ENCODE assay signal across 8 cellular contexts in the genomic region with DNA sequence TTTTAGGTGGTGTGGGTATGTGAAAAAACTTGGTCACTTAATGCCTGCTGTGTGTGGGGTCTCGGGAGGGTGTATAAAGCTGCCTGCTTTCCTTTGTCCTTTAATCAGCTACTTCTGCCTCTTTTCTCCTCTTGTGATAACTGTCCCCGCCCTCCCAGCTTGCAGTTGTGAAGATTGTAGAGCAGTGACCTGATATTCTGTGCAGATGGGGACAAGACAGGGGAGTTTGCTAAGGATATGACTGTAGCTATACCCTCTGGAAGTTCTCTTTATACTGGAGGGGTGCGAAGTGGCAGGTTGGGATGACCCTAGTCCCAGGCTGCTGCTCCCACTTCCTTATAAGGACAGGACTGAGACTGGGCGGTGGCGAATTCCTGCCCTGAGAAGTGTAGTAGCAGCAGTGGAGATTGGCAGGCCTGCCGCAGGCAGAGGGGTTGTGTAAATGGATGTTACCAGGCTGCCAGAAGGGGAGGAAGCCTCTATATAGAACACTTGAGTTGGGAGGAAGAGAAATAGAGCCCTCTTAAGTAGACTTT. TPM values are rescaled to one million over a fixed set of nuclear protein-coding genes. Genes with fewer than 3 reads are reported as not detected.
DNase-seq lines count a peak whose midpoint lies in the region; ATAC-seq and TF ChIP-seq lines count a peak whose summit lies in the region.

No MANE protein-coding gene starts in this region.

- peak overlapping the region; percentile 70 for H3K4me3 ChIP-seq in CD8-positive, alpha-beta T cell (ENCODE audit: low read depth, low read length)
- H3K4me3 ChIP-seq in choroid plexus epithelial cell (ENCODE audit: low read depth, low read length), result peak overlapping the region; percentile 98
- H3K4me3 ChIP-seq in kidney epithelial cell (ENCODE audit: low read depth, low read length), result peak overlapping the region; percentile 66
- H3K4me3 ChIP-seq in smooth muscle cell, result peak overlapping the region; percentile 90

- POLR2A ChIA-PET in CD8-positive, alpha-beta T cell (lab: Charles Lee), result interaction anchor here (1.0 to 3.7 kb wide), 6 partner anchors 30 to 179 kb away, joined by 3 to 30 read pairs (median 4); a partner anchor contains a TSS
- POLR2A ChIA-PET in RWPE1 (lab: Yijun Ruan, JAX; ENCODE audit: low non-redundant PET), result interaction anchor here (0.6 to 1.4 kb wide), 3 partner anchors 9 to 39 kb away, joined by 3 to 5 read pairs (median 3); a partner anchor contains a TSS

- peaks cover 56% of the 10 kb centered on the region for H3K36me3 Mint-ChIP-seq in CD8-positive, alpha-beta T cell
- peaks cover 51% of the 10 kb centered on the region for H3K36me3 Mint-ChIP-seq in HFFc6 (ENCODE audit: low read depth)

- H3K27me3 Mint-ChIP-seq in CD8-positive, alpha-beta T cell (ENCODE audit: low read depth), result no peaks in the 10 kb centered on the region
- peaks cover 29% of the 10 kb centered on the region for H3K27me3 Mint-ChIP-seq in HFFc6 (ENCODE audit: insufficient read depth)

- peaks cover 49% of the 10 kb centered on the region for H3F3A ChIP-seq in smooth muscle cell (ENCODE audit: low read depth)

- no peak overlapping the region for H2AFZ ChIP-seq in smooth muscle cell (ENCODE audit: low read depth)

- peak in 1 of 7 experiments; percentile 34 for DNase-seq in CD8-positive, alpha-beta T cell
- DNase-seq in HFFc6 (peak; percentile 64), RWPE1 (ENCODE audit: low spot score) (peak; percentile 71), choroid plexus epithelial cell (ENCODE audit: low read depth) (peak; percentile 78), kidney epithelial cell (ENCODE audit: low read depth) (peak; percentile 37), smooth muscle cell (lab: John Stamatoyannopoulos, UW; ENCODE audit: unreplicated experiment) (no peak)

- no peaks in the 10 kb centered on the region for H3K9me3 Mint-ChIP-seq in CD8-positive, alpha-beta T cell
- H3K9me3 Mint-ChIP-seq in HFFc6, result peaks cover 12% of the 10 kb centered on the region

- peaks cover 32% of the 10 kb centered on the region for H3K4me1 ChIP-seq in CD8-positive, alpha-beta T cell (ENCODE audit: insufficient read depth, low read length)
- H3K4me1 ChIP-seq in smooth muscle cell (ENCODE audit: low read depth), result peaks cover 42% of the 10 kb centered on the region

- peaks cover 30% of the 10 kb centered on the region for H3K79me2 ChIP-seq in smooth muscle cell (ENCODE audit: low read depth)

- CTCF ChIA-PET in CD8-positive, alpha-beta T cell (lab: Charles Lee), result interaction anchor here (0.6 to 1.8 kb wide), 7 partner anchors 12 to 953 kb away, joined by 3 to 10 read pairs (median 3); a partner anchor contains a TSS
- CTCF ChIA-PET in RWPE1 (lab: Yijun Ruan, JAX), result interaction anchor here (0.6 to 1.2 kb wide), 2 partner anchors 31 kb away, joined by 4 to 5 read pairs; a partner anchor contains a TSS

- H4K20me1 ChIP-seq in smooth muscle cell (ENCODE audit: low read depth), result peaks cover 54% of the 10 kb centered on the region

- H3K4me1 Mint-ChIP-seq in CD8-positive, alpha-beta T cell (ENCODE audit: low read depth), result peaks cover 40% of the 10 kb centered on the region
- peaks cover 44% of the 10 kb centered on the region for H3K4me1 Mint-ChIP-seq in HFFc6 (ENCODE audit: low read depth)

- H3K36me3 ChIP-seq in CD8-positive, alpha-beta T cell (ENCODE audit: insufficient read depth, low read length), result peaks cover 42% of the 10 kb centered on the region
- H3K36me3 ChIP-seq in kidney epithelial cell (ENCODE audit: control insufficient read depth, insufficient read depth, low read length), result peaks cover 8% of the 10 kb centered on the region
- H3K36me3 ChIP-seq in smooth muscle cell (ENCODE audit: low read depth), result no peaks in the 10 kb centered on the region

- H3K4me3 Mint-ChIP-seq in CD8-positive, alpha-beta T cell, result peak overlapping the region; percentile 98
- H3K4me3 Mint-ChIP-seq in HFFc6, result peak overlapping the region; percentile 98

- H3K9me3 ChIP-seq in CD8-positive, alpha-beta T cell (ENCODE audit: low read length), result no peaks in the 10 kb centered on the region
- no peaks in the 10 kb centered on the region for H3K9me3 ChIP-seq in smooth muscle cell (replicated peaks; ENCODE audit: low read depth)

- H3K27me3 ChIP-seq in CD8-positive, alpha-beta T cell (ENCODE audit: insufficient read depth, low read length), result no peaks in the 10 kb centered on the region
- H3K27me3 ChIP-seq in kidney epithelial cell (ENCODE audit: control insufficient read depth, insufficient read depth, low read length), result no peaks in the 10 kb centered on the region
- no peaks in the 10 kb centered on the region for H3K27me3 ChIP-seq in smooth muscle cell (ENCODE audit: low read depth)

- H3K9ac ChIP-seq in smooth muscle cell (ENCODE audit: low read depth), result peak overlapping the region; percentile 95

- ATAC-seq in CD8-positive, alpha-beta T cell, result no peak
- ATAC-seq in HG02588 (IDR thresholded peaks at IDR 0.05; ENCODE audit: unreplicated experiment) (no peak), HG03439 (IDR thresholded peaks at IDR 0.05; ENCODE audit: unreplicated experiment) (no peak)

- TF ChIP-seq CTCF in CD8-positive, alpha-beta T cell (IDR thresholded peaks at IDR 0.05), result no peak
- TF ChIP-seq CTCF in HFFc6 (IDR thresholded peaks at IDR 0.05) (no peak), RWPE1 (conservative IDR thresholded peaks at IDR 0.05; ENCODE audit: low read depth) (no peak), choroid plexus epithelial cell (conservative IDR thresholded peaks at IDR 0.05; ENCODE audit: low read depth, low read length) (no peak), kidney epithelial cell (IDR thresholded peaks at IDR 0.05; ENCODE audit: insufficient read depth, low read length, poor library complexity, severe bottlenecking) (no peak), smooth muscle cell (IDR thresholded peaks at IDR 0.05; ENCODE audit: borderline replicate concordance, insufficient read depth, poor library complexity, severe bottlenecking) (no peak)

- WGBS in smooth muscle cell (ENCODE audit: low lambda C conversion rate), result under 1% methylated on average over 6 of the region's 6 CpGs

- H3K27ac Mint-ChIP-seq in CD8-positive, alpha-beta T cell, result peak overlapping the region; percentile 99
- H3K27ac Mint-ChIP-seq in HFFc6, result peak overlapping the region; percentile 96

- H3K27ac ChIP-seq in CD8-positive, alpha-beta T cell (ENCODE audit: low read depth, low read length), result peak overlapping the region; percentile 86
- H3K27ac ChIP-seq in RWPE1 (peak overlapping the region; percentile 97), smooth muscle cell (ENCODE audit: low read depth) (peak overlapping the region; percentile 82)

- intact Hi-C loops in CD8-positive, alpha-beta T cell (cut with DNase I, micrococcal nuclease), result loop anchor here (1.0 to 2.0 kb wide), 3 partner anchors 30 to 186 kb away; a partner anchor contains a TSS

- H3K4me2 ChIP-seq in smooth muscle cell, result peak overlapping the region; percentile 100

RNA-seq across cellular contexts. Expression of a gene that starts 0.8 kb away (rescaled TPM):
- 100 to 1,000 TPM; 580 to 582 TPM for total RNA-seq in CD8-positive, alpha-beta T cell
- 1,000 to 10,000 TPM; 2,668 to 3,384 (median 3,141) TPM for total RNA-seq in HFFc6 (2021; fragmentation: NEBNext Ultra II Directional; extraction: Animal tissue kit (Norgen Biotek cat#: 25700))
- total RNA-seq in kidney epithelial cell (1,283 and 1,365 TPM in 2 replicates), smooth muscle cell (2,329 and 2,776 TPM in 2 replicates)
- polyA plus RNA-seq in smooth muscle cell, result 4,165 and 4,181 TPM in 2 replicates

RNA-seq across cellular contexts. Expression of a gene that starts 6.6 kb away (rescaled TPM):
- 1 to 10 TPM; 4.0 to 5.9 TPM for total RNA-seq in CD8-positive, alpha-beta T cell
- 100 to 1,000 TPM in 5 of 6 experiments, 10 to 100 TPM in 1; 84.5 to 119 (median 108) TPM for total RNA-seq in HFFc6 (2021; fragmentation: NEBNext Ultra II Directional; extraction: Animal tissue kit (Norgen Biotek cat#: 25700))
- 95.2 and 107 TPM in 2 replicates for total RNA-seq in kidney epithelial cell
- total RNA-seq in smooth muscle cell, result 44.5 and 59.0 TPM in 2 replicates
- 107 and 121 TPM in 2 replicates for polyA plus RNA-seq in smooth muscle cell

RNA-seq across cellular contexts. Expression of a gene that starts 30.3 kb away (rescaled TPM):
- total RNA-seq in CD8-positive, alpha-beta T cell, result 100 to 1,000 TPM; 109 to 113 TPM
- total RNA-seq in HFFc6 (2021; fragmentation: NEBNext Ultra II Directional; extraction: Animal tissue kit (Norgen Biotek cat#: 25700)), result 10 to 100 TPM; 72.1 to 99.8 (median 87.1) TPM
- total RNA-seq in kidney epithelial cell (33.7 and 40.5 TPM in 2 replicates), smooth muscle cell (28.2 and 43.8 TPM in 2 replicates)
- 32.2 and 39.2 TPM in 2 replicates for polyA plus RNA-seq in smooth muscle cell

RNA-seq across cellular contexts. Expression of a gene that starts 30.9 kb away (rescaled TPM):
- total RNA-seq in CD8-positive, alpha-beta T cell, result 10 to 100 TPM; 82.4 to 83.0 TPM
- 100 to 1,000 TPM; 136 to 174 (median 151) TPM for total RNA-seq in HFFc6 (2021; fragmentation: NEBNext Ultra II Directional; extraction: Animal tissue kit (Norgen Biotek cat#: 25700))
- total RNA-seq in kidney epithelial cell (213 and 309 TPM in 2 replicates), smooth muscle cell (76.0 and 87.7 TPM in 2 replicates)
- 69.5 and 77.0 TPM in 2 replicates for polyA plus RNA-seq in smooth muscle cell

RNA-seq across cellular contexts. Expression of a gene that starts 40.9 kb away (rescaled TPM):
- 1 to 10 TPM; 9.0 TPM for total RNA-seq in CD8-positive, alpha-beta T cell
- total RNA-seq in HFFc6 (2021; fragmentation: NEBNext Ultra II Directional; extraction: Animal tissue kit (Norgen Biotek cat#: 25700)), result 1 to 10 TPM; 3.3 to 4.7 (median 3.8) TPM
- total RNA-seq in kidney epithelial cell, result 3.0 and 4.7 TPM in 2 replicates
- 1.9 and 6.7 TPM in 2 replicates for total RNA-seq in smooth muscle cell
- 2.8 TPM in 2 replicates for polyA plus RNA-seq in smooth muscle cell
